ENCODE assay signal across 23 cellular contexts in the genomic region with DNA sequence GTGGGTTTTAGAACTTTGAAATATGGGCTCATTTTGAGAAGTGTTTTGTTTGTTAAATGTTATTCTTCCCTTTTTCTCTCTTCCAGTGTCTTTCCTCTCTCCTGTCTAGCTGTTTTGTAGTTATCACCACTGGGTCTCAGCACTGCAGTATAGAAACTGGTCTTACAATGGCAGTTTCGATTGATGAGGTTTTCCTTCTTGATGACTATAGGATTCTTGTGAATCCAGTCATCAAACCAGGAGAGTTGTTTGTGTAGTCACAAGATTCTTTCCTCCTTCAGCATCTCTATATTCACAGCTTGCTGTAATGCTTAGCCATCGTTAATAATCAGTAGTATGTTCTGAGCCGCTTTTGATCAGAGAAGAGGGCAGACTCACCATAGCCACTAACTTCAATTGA.
DNase-seq lines count a peak whose midpoint lies in the region; ATAC-seq and TF ChIP-seq lines count a peak whose summit lies in the region.
"Had no signal": no experiment of that assay in that cellular context is flagged by ENCODE, and none has a peak within 500 bp of the region (broad histone marks: within the 10 kb centered on the region; RNA-seq: fewer than 3 reads in every experiment).

No MANE protein-coding gene starts in this region.

- H3K14ac ChIP-seq in trophoblast cell (ENCODE audit: low read length), result no peak overlapping the region

- no peaks in the 10 kb centered on the region for H3K27me3 ChIP-seq in OCI-LY1 (ENCODE audit: insufficient read depth, low read length)
- no peaks in the 10 kb centered on the region for H3K27me3 ChIP-seq in osteoblast (ENCODE audit: insufficient read depth, low read length)
- H3K27me3 ChIP-seq in trophoblast cell (ENCODE audit: insufficient read depth, low read length), result no peaks in the 10 kb centered on the region
- H3K27me3 ChIP-seq: esophagus muscularis mucosa, MG63, right lobe of liver, thyroid gland had no signal

- DNase-seq in ELR (ENCODE audit: low read depth) (peak; percentile 92), epithelial cell of prostate (ENCODE audit: low read depth, low spot score) (peak; percentile 69), osteoblast (ENCODE audit: insufficient read length, low spot score, missing footprints) (peak; percentile 8), trophoblast cell (no peak)
- DNase-seq: activated CD4-positive, alpha-beta T cell treated with anti-CD3 and anti-CD28 coated beads, Interleukin-2, amount 10 ng/mL, durations not matched to agents 24 days and 14 days; activated effector memory CD4-positive, alpha-beta T cell treated with Interleukin-2 at 50 U/mL for 16 hours; AML-193; central memory CD4-positive, alpha-beta T cell; GOT3; head of caudate nucleus; lower lobe of right lung; MG63; NCI-H146; NCI-H2227 treated with DMSO at 0.1 percent for 48 hours; right lobe of liver; stimulated activated naive CD4-positive, alpha-beta T cell; T-cell; thyroid gland had no signal

- H3K9me2 ChIP-seq in OCI-LY1 (ENCODE audit: low read depth, low read length), result no peaks in the 10 kb centered on the region

- H4K8ac ChIP-seq in trophoblast cell (ENCODE audit: low read depth, low read length), result no peak overlapping the region

- no peaks in the 10 kb centered on the region for H3K36me3 ChIP-seq in OCI-LY1 (ENCODE audit: insufficient read depth, low read length)
- no peaks in the 10 kb centered on the region for H3K36me3 ChIP-seq in osteoblast (ENCODE audit: insufficient read depth, low read length)
- no peaks in the 10 kb centered on the region for H3K36me3 ChIP-seq in trophoblast cell (ENCODE audit: control insufficient read depth in 1 of 2, insufficient read depth in 2 of 2, low read length in 2 of 2)
- H3K36me3 ChIP-seq: esophagus muscularis mucosa, lower lobe of right lung, MG63, right lobe of liver, thyroid gland had no signal

- no peaks in the 10 kb centered on the region for H3K79me1 ChIP-seq in trophoblast cell (ENCODE audit: low read length)

- H3K4me2 ChIP-seq in OCI-LY1 (ENCODE audit: low read length), result no peak overlapping the region
- H3K4me2 ChIP-seq in osteoblast (ENCODE audit: insufficient read depth, low read length), result no peak overlapping the region
- H3K4me2 ChIP-seq in trophoblast cell (ENCODE audit: low read length), result no peak overlapping the region

- no peak overlapping the region for H4K91ac ChIP-seq in trophoblast cell (ENCODE audit: low read depth, low read length)

- no peaks in the 10 kb centered on the region for H3F3A ChIP-seq in OCI-LY1 (ENCODE audit: insufficient read depth, low read length)

- H3K27ac ChIP-seq in OCI-LY1 (ENCODE audit: low read depth, low read length, poor library complexity, severe bottlenecking) (peak overlapping the region; percentile 34), epithelial cell of prostate (peak overlapping the region; percentile 41), osteoblast (ENCODE audit: low read depth, low read length) (no peak overlapping the region), trophoblast cell (ENCODE audit: low read depth, low read length) (no peak overlapping the region)
- H3K27ac ChIP-seq: esophagus muscularis mucosa, lower lobe of right lung, right lobe of liver, thyroid gland had no signal

- H4K20me1 ChIP-seq in OCI-LY1 (ENCODE audit: insufficient read depth, low read length), result no peaks in the 10 kb centered on the region
- H4K20me1 ChIP-seq in osteoblast (ENCODE audit: insufficient read depth, low read length), result no peaks in the 10 kb centered on the region

- H2AFZ ChIP-seq in OCI-LY1 (ENCODE audit: low read length) (no peak overlapping the region), osteoblast (ENCODE audit: low read length) (peak overlapping the region; percentile 41), trophoblast cell (ENCODE audit: insufficient read depth, low read length, poor library complexity) (no peak overlapping the region)

- TF ChIP-seq CTCF in OCI-LY1 (IDR thresholded peaks at IDR 0.05; ENCODE audit: low read length), result no peak
- no peak for TF ChIP-seq CTCF in osteoblast (IDR thresholded peaks at IDR 0.05; ENCODE audit: extremely low read depth, low read depth, low read length)

- H3K4me1 ChIP-seq in OCI-LY1 (ENCODE audit: insufficient read depth, low read length, severe bottlenecking) (peaks cover 38% of the 10 kb centered on the region), osteoblast (ENCODE audit: insufficient read depth, low read length) (no peaks in the 10 kb centered on the region), trophoblast cell (ENCODE audit: control insufficient read depth in 1 of 2, insufficient read depth in 2 of 2, low read length in 2 of 2) (no peaks in the 10 kb centered on the region)
- H3K4me1 ChIP-seq: right lobe of liver, thyroid gland had no signal

- WGBS in trophoblast cell (ENCODE audit: extremely low coverage, insufficient coverage, insufficient read length), result no CpG with 5 or more reads among the region's 3 CpGs

- no peak overlapping the region for H2BK5ac ChIP-seq in trophoblast cell (ENCODE audit: low read depth, low read length, poor library complexity)

- H4K12ac ChIP-seq in trophoblast cell (ENCODE audit: low read depth, low read length), result no peak overlapping the region

- ATAC-seq in HG03469 (IDR thresholded peaks at IDR 0.05; ENCODE audit: unreplicated experiment) (no peak), GM21528 (IDR thresholded peaks at IDR 0.05; ENCODE audit: low FRiP score, unreplicated experiment) (no peak)
- ATAC-seq: lower lobe of right lung, right lobe of liver, Right ventricle myocardium inferior, T-cell had no signal

- H2BK120ac ChIP-seq in trophoblast cell (ENCODE audit: insufficient read depth, low read length, poor library complexity), result no peak overlapping the region

- no peak overlapping the region for H3K4ac ChIP-seq in trophoblast cell (ENCODE audit: low read depth, low read length)

- no peak overlapping the region for H3K18ac ChIP-seq in trophoblast cell (ENCODE audit: low read length)

- H2AK5ac ChIP-seq in trophoblast cell (ENCODE audit: low read length), result no peak overlapping the region

- H3K9me3 ChIP-seq in OCI-LY1 (ENCODE audit: low read length) (peaks cover 3% of the 10 kb centered on the region; the same call in 1 of the 2 replicates), osteoblast (ENCODE audit: low read depth, low read length) (peaks cover 2% of the 10 kb centered on the region), trophoblast cell (ENCODE audit: insufficient read depth, low read depth, low read length) (no peaks in the 10 kb centered on the region)
- H3K9me3 ChIP-seq: lower lobe of right lung, right lobe of liver, thyroid gland had no signal

- no peak overlapping the region for H3K23ac ChIP-seq in trophoblast cell (ENCODE audit: low read length)

- no peak overlapping the region for H3K4me3 ChIP-seq in OCI-LY1 (ENCODE audit: low read depth, low read length, poor library complexity, severe bottlenecking)
- H3K4me3 ChIP-seq in osteoblast (ENCODE audit: insufficient read depth, low read length), result no peak overlapping the region
- H3K4me3 ChIP-seq in trophoblast cell (ENCODE audit: low read depth, low read length), result no peak overlapping the region
- H3K4me3 ChIP-seq: esophagus muscularis mucosa, lower lobe of right lung, MG63, right lobe of liver, thyroid gland had no signal

- no peaks in the 10 kb centered on the region for H3K79me2 ChIP-seq in OCI-LY1 (ENCODE audit: insufficient read depth, low read length)
- no peaks in the 10 kb centered on the region for H3K79me2 ChIP-seq in osteoblast (ENCODE audit: insufficient read depth, low read length)
- H3K79me2 ChIP-seq in trophoblast cell (ENCODE audit: control insufficient read depth, insufficient read depth, low read length, poor library complexity), result no peaks in the 10 kb centered on the region

- H3K9ac ChIP-seq in OCI-LY1 (ENCODE audit: low read length) (no peak overlapping the region), trophoblast cell (ENCODE audit: low read length) (no peak overlapping the region)

- no peak overlapping the region for H2BK12ac ChIP-seq in trophoblast cell (ENCODE audit: low read length)

Comparison
In these comparisons a context has a peak if more than half of its experiments do, and no peak if none do; other contexts are left out.
1. DNase-seq: peak in ELR (single experiment), epithelial cell of prostate (single experiment) and osteoblast (single experiment); none in trophoblast cell (0 of 2).
2. H3K27ac ChIP-seq: peak in OCI-LY1 (single experiment) and epithelial cell of prostate (single experiment); none in osteoblast (single experiment) and trophoblast cell (single experiment).